2 cellular contexts compared by ENCODE assay signal in the genomic region with DNA sequence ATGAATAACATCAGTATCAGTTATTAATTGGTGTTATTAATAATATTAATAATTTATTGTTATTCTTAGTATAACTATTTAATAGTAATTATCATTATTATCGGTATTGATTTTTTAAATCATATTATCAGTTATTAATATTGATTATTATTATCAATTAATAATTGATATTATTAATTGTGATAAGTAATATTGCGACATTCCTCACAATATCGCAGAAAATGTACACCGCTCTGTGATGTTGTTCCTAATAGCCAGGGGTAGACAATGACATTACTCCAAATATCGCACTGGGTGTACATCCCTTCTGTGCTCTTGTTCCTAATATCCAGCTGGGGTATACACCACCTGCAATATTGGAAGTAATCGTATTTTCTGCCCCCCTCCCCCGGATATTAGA.
A peak's percentile ranks its signal among the peaks of the same experiment; 100 is the strongest.
TF ChIP-seq lines count a peak whose summit lies in the region.

No MANE protein-coding gene starts in this region.

TF ChIP-seq in IMR-90, 13 proteins besides CTCF, POLR2A, EP300 and RAD21:
- TF ChIP-seq, protein P1, sequence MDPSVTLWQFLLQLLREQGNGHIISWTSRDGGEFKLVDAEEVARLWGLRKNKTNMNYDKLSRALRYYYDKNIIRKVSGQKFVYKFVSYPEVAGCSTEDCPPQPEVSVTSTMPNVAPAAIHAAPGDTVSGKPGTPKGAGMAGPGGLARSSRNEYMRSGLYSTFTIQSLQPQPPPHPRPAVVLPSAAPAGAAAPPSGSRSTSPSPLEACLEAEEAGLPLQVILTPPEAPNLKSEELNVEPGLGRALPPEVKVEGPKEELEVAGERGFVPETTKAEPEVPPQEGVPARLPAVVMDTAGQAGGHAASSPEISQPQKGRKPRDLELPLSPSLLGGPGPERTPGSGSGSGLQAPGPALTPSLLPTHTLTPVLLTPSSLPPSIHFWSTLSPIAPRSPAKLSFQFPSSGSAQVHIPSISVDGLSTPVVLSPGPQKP (IDR thresholded peaks at IDR 0.05; ENCODE audit: borderline replicate concordance, low read depth, low read length) = no peak
- peak; percentile 57 for TF ChIP-seq CEBPB (IDR thresholded peaks at IDR 0.05; ENCODE audit: low read depth, low read length)
- TF ChIP-seq MXI1 (IDR thresholded peaks at IDR 0.05; ENCODE audit: borderline replicate concordance, low read depth, low read length) = no peak
- TF ChIP-seq MAZ (IDR thresholded peaks at IDR 0.05; ENCODE audit: borderline replicate concordance, low read depth, low read length) = no peak
- no peak for TF ChIP-seq RFX5 (IDR thresholded peaks at IDR 0.05; ENCODE audit: low read depth, low read length)

TF ChIP-seq in K562, 482 proteins besides CTCF, POLR2A, EP300 and RAD21:
- TF ChIP-seq CUX1 (CRISPR knock-in tag; IDR thresholded peaks at IDR 0.05) (peak; percentile 98), DACH1 (IDR thresholded peaks at IDR 0.05; ENCODE audit: partially characterized antibody) (peak; percentile 74), RCOR1 (IDR thresholded peaks at IDR 0.05; ENCODE audit: borderline replicate concordance in 1 of 2, low read depth in 2 of 2, low read length in 2 of 2) (no peak), ZNF232 (CRISPR knock-in tag; IDR thresholded peaks at IDR 0.05) (peak; percentile 18; the same call in 1 of the 2 replicates)
- TF ChIP-seq, protein P2, sequence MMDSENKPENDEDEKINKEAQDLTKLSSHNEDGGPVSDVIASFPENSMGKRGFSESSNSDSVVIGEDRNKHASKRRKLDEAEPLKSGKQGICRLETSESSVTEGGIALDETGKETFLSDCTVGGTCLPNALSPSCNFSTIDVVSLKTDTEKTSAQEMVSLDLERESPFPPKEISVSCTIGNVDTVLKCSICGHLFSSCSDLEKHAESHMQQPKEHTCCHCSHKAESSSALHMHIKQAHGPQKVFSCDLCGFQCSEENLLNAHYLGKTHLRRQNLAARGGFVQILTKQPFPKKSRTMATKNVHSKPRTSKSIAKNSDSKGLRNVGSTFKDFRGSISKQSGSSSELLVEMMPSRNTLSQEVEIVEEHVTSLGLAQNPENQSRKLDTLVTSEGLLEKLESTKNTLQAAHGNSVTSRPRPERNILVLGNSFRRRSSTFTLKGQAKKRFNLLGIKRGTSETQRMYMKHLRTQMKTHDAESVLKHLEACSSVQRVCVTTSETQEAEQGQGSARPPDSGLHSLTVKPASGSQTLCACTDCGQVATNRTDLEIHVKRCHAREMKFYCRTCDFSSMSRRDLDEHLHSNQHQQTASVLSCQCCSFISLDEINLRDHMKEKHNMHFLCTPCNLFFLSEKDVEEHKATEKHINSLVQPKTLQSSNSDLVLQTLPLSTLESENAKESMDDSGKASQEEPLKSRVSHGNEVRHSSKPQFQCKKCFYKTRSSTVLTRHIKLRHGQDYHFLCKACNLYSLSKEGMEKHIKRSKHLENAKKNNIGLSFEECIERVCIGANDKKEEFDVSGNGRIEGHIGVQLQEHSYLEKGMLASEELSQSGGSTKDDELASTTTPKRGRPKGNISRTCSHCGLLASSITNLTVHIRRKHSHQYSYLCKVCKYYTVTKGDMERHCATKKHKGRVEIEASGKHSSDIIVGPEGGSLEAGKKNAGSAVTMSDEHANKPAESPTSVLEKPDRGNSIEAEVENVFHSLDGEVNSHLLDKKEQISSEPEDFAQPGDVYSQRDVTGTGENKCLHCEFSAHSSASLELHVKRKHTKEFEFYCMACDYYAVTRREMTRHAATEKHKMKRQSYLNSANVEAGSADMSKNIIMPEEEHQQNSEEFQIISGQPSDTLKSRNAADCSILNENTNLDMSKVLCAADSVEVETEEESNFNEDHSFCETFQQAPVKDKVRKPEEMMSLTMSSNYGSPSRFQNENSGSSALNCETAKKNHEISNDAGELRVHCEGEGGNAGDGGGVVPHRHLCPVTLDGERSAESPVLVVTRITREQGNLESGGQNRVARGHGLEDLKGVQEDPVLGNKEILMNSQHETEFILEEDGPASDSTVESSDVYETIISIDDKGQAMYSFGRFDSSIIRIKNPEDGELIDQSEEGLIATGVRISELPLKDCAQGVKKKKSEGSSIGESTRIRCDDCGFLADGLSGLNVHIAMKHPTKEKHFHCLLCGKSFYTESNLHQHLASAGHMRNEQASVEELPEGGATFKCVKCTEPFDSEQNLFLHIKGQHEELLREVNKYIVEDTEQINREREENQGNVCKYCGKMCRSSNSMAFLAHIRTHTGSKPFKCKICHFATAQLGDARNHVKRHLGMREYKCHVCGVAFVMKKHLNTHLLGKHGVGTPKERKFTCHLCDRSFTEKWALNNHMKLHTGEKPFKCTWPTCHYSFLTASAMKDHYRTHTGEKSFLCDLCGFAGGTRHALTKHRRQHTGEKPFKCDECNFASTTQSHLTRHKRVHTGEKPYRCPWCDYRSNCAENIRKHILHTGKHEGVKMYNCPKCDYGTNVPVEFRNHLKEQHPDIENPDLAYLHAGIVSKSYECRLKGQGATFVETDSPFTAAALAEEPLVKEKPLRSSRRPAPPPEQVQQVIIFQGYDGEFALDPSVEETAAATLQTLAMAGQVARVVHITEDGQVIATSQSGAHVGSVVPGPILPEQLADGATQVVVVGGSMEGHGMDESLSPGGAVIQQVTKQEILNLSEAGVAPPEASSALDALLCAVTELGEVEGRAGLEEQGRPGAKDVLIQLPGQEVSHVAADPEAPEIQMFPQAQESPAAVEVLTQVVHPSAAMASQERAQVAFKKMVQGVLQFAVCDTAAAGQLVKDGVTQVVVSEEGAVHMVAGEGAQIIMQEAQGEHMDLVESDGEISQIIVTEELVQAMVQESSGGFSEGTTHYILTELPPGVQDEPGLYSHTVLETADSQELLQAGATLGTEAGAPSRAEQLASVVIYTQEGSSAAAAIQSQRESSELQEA (IDR thresholded peaks at IDR 0.05; ENCODE audit: low read depth) = no peak
